7 cellular contexts compared by ENCODE assay signal in genomic region chr17:63998050-63998720, GRCh38. TPM values are rescaled to one million over a fixed set of nuclear protein-coding genes. Genes with fewer than 3 reads are reported as not detected.
DNase-seq lines count a peak whose midpoint lies in the region; ATAC-seq and TF ChIP-seq lines count a peak whose summit lies in the region.

TSS of gene PRR29 (plus strand) at chr17:63998351. CDS start at chr17:63998365, 14 bp downstream.

- H3K9ac ChIP-seq in SK-N-SH, result peak within 1 kb of the TSS; percentile 68

- H3K4me1 ChIP-seq in SK-N-SH (ENCODE audit: control insufficient read depth in 1 of 2, insufficient read depth in 2 of 2, low read depth in 1 of 2, low read length in 1 of 2), result peaks cover 0 to 13% of the 10 kb centered on the region in 2 experiments; a peak in 2 of 4 replicates
- peaks cover 3 to 58% (median 25%) of the 10 kb centered on the region in 12 donors for H3K4me1 ChIP-seq in heart left ventricle

- CTCF ChIA-PET in SK-N-SH (lab: Yijun Ruan, JAX), result interaction anchor here (0.6 to 9.5 kb wide), 11 partner anchors 9 to 420 kb away, joined by 3 to 61 read pairs (median 6); partner anchors contain the start of gene GH1

- H3K27ac ChIP-seq in SK-N-SH (ENCODE audit: low read depth in 2 of 2, low read length in 1 of 2) (peak within 1 kb of the TSS in 1 of 2 experiments; percentile 50; a peak in 1 of 4 replicates), heart left ventricle (peak within 1 kb of the TSS; percentile 14 to 85 (median 62))

- TF ChIP-seq RAD21 in Ishikawa (IDR thresholded peaks at IDR 0.05; ENCODE audit: low read depth) (no peak), SK-N-SH (IDR thresholded peaks at IDR 0.05; ENCODE audit: low read length) (no peak)

- intact Hi-C loops in heart left ventricle (cut with DNase I) (no loop called here), posterior vena cava (cut with DNase I) (no loop called here)

- TF ChIP-seq EP300 in Ishikawa (IDR thresholded peaks at IDR 0.05; ENCODE audit: borderline replicate concordance) (no peak), SK-N-SH (IDR thresholded peaks at IDR 0.05; ENCODE audit: borderline replicate concordance in 1 of 2, low read depth in 1 of 2, low read length in 1 of 2) (no peak)

- H3K79me2 ChIP-seq in SK-N-SH (ENCODE audit: insufficient read depth), result no peaks in the 10 kb centered on the region

- H3K4me2 ChIP-seq in SK-N-SH, result peak within 1 kb of the TSS; percentile 98

- no peaks in the 10 kb centered on the region for H3K9me2 ChIP-seq in SK-N-SH

- peak; percentile 100 for DNase-seq in SK-N-SH
- DNase-seq in activated naive CD4-positive, alpha-beta T cell treated with anti-CD3 and anti-CD28 coated beads, Interleukin-2, amount 50 U/mL, for 16 hours, result peak; percentile 71
- peak; percentile 72 to 89 (median 77) for DNase-seq in heart left ventricle
- DNase-seq in posterior vena cava (ENCODE audit: low spot score), result peak; percentile 92
- DNase-seq in ureter (ENCODE audit: low spot score), result peak; percentile 75

- 4% methylated on average over 43 of the region's 43 CpGs for WGBS in SK-N-SH (ENCODE audit: low lambda C conversion rate)
- 1 to 4% (median 1%) methylated on average over 18 to 43 of the region's 43 CpGs for WGBS in heart left ventricle, 4 donors

- no peaks in the 10 kb centered on the region for H4K20me1 ChIP-seq in SK-N-SH (ENCODE audit: insufficient read depth)

- POLR2A ChIA-PET in SK-N-SH (lab: Yijun Ruan, JAX), result no interaction called here

- TF ChIP-seq POLR2A in heart left ventricle (IDR thresholded peaks at IDR 0.05), result no peak

- peak within 1 kb of the TSS; percentile 71 to 94 for H3K4me3 ChIP-seq in SK-N-SH (ENCODE audit: low read depth in 2 of 2, low read length in 1 of 2)
- peak within 1 kb of the TSS; percentile 24 to 71 (median 61) for H3K4me3 ChIP-seq in heart left ventricle

- H2AFZ ChIP-seq in SK-N-SH (ENCODE audit: low read depth), result peak within 1 kb of the TSS; percentile 93

- H3K36me3 ChIP-seq in SK-N-SH (replicated peaks in 1 of 2; ENCODE audit: control insufficient read depth in 1 of 2, insufficient read depth in 2 of 2, low read length in 1 of 2) (no peaks in the 10 kb centered on the region), heart left ventricle (peaks cover 0 to 11% (median 3%) of the 10 kb centered on the region in 9 donors)

- TF ChIP-seq CTCF in SK-N-SH (IDR thresholded peaks at IDR 0.05) (no peak), heart left ventricle (IDR thresholded peaks at IDR 0.05) (no peak)

- H3F3A ChIP-seq in SK-N-SH (replicated peaks; ENCODE audit: insufficient read depth), result no peaks in the 10 kb centered on the region

- ATAC-seq in GM18511 (IDR thresholded peaks at IDR 0.05; ENCODE audit: unreplicated experiment), result peak; percentile 69
- peak; percentile 17 to 62 (median 48) for ATAC-seq in heart left ventricle

- H3K9me3 ChIP-seq in SK-N-SH, result no peaks in the 10 kb centered on the region
- no peaks in the 10 kb centered on the region for H3K9me3 ChIP-seq in heart left ventricle

- H3K27me3 ChIP-seq in SK-N-SH (ENCODE audit: insufficient read depth), result peaks cover 23% of the 10 kb centered on the region
- H3K27me3 ChIP-seq in heart left ventricle, result peaks cover 0 to 28% (median 12%) of the 10 kb centered on the region in 9 donors

TF ChIP-seq in Ishikawa, 13 proteins besides CTCF, POLR2A, EP300 and RAD21:
- TF ChIP-seq TAF1 (IDR thresholded peaks at IDR 0.05; ENCODE audit: low read depth) (no peak), CEBPB (IDR thresholded peaks at IDR 0.05) (no peak), TEAD4 (IDR thresholded peaks at IDR 0.05) (no peak), TCF12 (IDR thresholded peaks at IDR 0.05; ENCODE audit: low read depth) (no peak), YY1 (IDR thresholded peaks at IDR 0.05; ENCODE audit: low read depth) (peak; percentile 72; the same call in 1 of the 2 replicates), ZBTB7A (IDR thresholded peaks at IDR 0.05; ENCODE audit: low read depth) (peak; percentile 73), CREB1 (IDR thresholded peaks at IDR 0.05; ENCODE audit: low read depth) (no peak), USF1 (IDR thresholded peaks at IDR 0.05) (no peak), EGR1 (IDR thresholded peaks at IDR 0.05) (no peak)
TF ChIP-seq in Ishikawa: peak in this region for 2.

TF ChIP-seq in SK-N-SH, 30 proteins besides CTCF, POLR2A, EP300 and RAD21:
- TF ChIP-seq YY1 (IDR thresholded peaks at IDR 0.05; ENCODE audit: low read depth), result 0 out of 2 replicates have a peak, but pooled peaks have one; percentile 65
- TF ChIP-seq TCF12 (IDR thresholded peaks at IDR 0.05), result no peak
- TF ChIP-seq TEAD4 (IDR thresholded peaks at IDR 0.05; ENCODE audit: borderline replicate concordance, insufficient read depth), result no peak
- TF ChIP-seq FOSL2 (IDR thresholded peaks at IDR 0.05; ENCODE audit: borderline replicate concordance, low read depth), result no peak
- TF ChIP-seq MXI1 (IDR thresholded peaks at IDR 0.05; ENCODE audit: low read depth, low read length), result peak; percentile 90
- TF ChIP-seq SIN3A (IDR thresholded peaks at IDR 0.05; ENCODE audit: borderline replicate concordance, low read depth, low read length), result peak; percentile 72; the same call in 1 of the 2 replicates
- no peak for TF ChIP-seq GATA2 (CRISPR knock-in tag; IDR thresholded peaks at IDR 0.05)
- peak; percentile 93 for TF ChIP-seq NRF1 (IDR thresholded peaks at IDR 0.05; ENCODE audit: low read depth, low read length)

RNA-seq across cellular contexts. Expression of gene PRR29, which starts in this region (rescaled TPM):
- polyA plus RNA-seq in SK-N-SH (2012; rRNA removed) (2.5 and 2.7 TPM in 2 replicates), heart left ventricle (under 1 TPM; 0.15 to 0.19 TPM)
- 1.2 and 2.0 TPM in 2 replicates for polyA plus RNA-seq in SK-N-SH (2012; cell fraction: cytosol; rRNA removed)
- 9.8 and 10.5 TPM in 2 replicates for polyA plus RNA-seq in SK-N-SH (2012; cell fraction: nucleus; rRNA removed)
- total RNA-seq in heart left ventricle (1 to 10 TPM in 1 of 9 donors, under 1 TPM in 5, not detected in 3; 0.15 to 1.8 (median 0.34) TPM), posterior vena cava (under 1 TPM; 0.29 to 0.69 TPM), ureter (3.5 TPM)

Comparison
In these comparisons a context has a peak if more than half of its experiments do, and no peak if none do; other contexts are left out.
1. Peak in DNase-seq in posterior vena cava; RNA of the gene not detected or under 1 TPM.